26 cellular contexts compared by ENCODE assay signal in genomic region chr4:30832652-30833051, GRCh38.
"Had no signal": no experiment of that assay in that cellular context is flagged by ENCODE, and none has a peak within 500 bp of the region (broad histone marks: within the 10 kb centered on the region; RNA-seq: fewer than 3 reads in every experiment).

No MANE protein-coding gene starts in this region.

- H3K27ac ChIP-seq: esophagus squamous epithelium, heart right ventricle, neural progenitor cell, right lobe of liver, thyroid gland, vagina had no signal

- H3K4me1 Mint-ChIP-seq: memory B cell; naive B cell; stimulated activated naive B cell treated with anti-CD40 and anti-IgM and Interleukin-4, amounts not matched to agents 10 μg/mL and 1 μg/mL and 100 μg/mL, for 72 hours; stimulated activated naive CD8-positive, alpha-beta T cell treated with anti-CD3 and anti-CD28 coated beads, Interleukin-15, amount 100 ng/mL, for 72 hours had no signal

- H2AFZ ChIP-seq: neural progenitor cell had no signal

- H3K4me3 ChIP-seq: esophagus squamous epithelium, heart right ventricle, lung, mucosa of descending colon, neural progenitor cell, right lobe of liver, thyroid gland, vagina had no signal

- ATAC-seq: effector memory CD8-positive, alpha-beta T cell; left lobe of liver; mucosa of descending colon; natural killer cell treated with Interleukin-12 subunit alpha and Interleukin-12 subunit beta and Interleukin-15 and Interleukin-18, amount 100 ng/mL, for 72 hours; stimulated activated naive B cell treated with anti-CD40 and anti-IgM and Interleukin-4, amounts not matched to agents 10 μg/mL and 1 μg/mL and 100 μg/mL, for 72 hours; stimulated activated naive CD8-positive, alpha-beta T cell treated with anti-CD3 and anti-CD28 coated beads, Interleukin-15, amount 100 ng/mL, for 72 hours had no signal

- H3K36me3 Mint-ChIP-seq: memory B cell; mesothelial cell of epicardium; naive B cell; neural progenitor cell; stimulated activated naive B cell treated with anti-CD40 and anti-IgM and Interleukin-4, amounts not matched to agents 10 μg/mL and 1 μg/mL and 100 μg/mL, for 72 hours had no signal

- H3K27ac Mint-ChIP-seq: effector memory CD8-positive, alpha-beta T cell; memory B cell; mesothelial cell of epicardium; naive B cell; natural killer cell treated with Interleukin-12 subunit alpha and Interleukin-12 subunit beta and Interleukin-15 and Interleukin-18, amount 100 ng/mL, for 72 hours; neural progenitor cell; stimulated activated naive B cell treated with anti-CD40 and anti-IgM and Interleukin-4, amounts not matched to agents 10 μg/mL and 1 μg/mL and 100 μg/mL, for 72 hours; stimulated activated naive CD8-positive, alpha-beta T cell treated with anti-CD3 and anti-CD28 coated beads, Interleukin-15, amount 100 ng/mL, for 72 hours had no signal

- H3K9me3 Mint-ChIP-seq: mesothelial cell of epicardium, neural progenitor cell had no signal

- H3K27me3 Mint-ChIP-seq: effector memory CD8-positive, alpha-beta T cell; memory B cell; naive B cell; natural killer cell treated with Interleukin-12 subunit alpha and Interleukin-12 subunit beta and Interleukin-15 and Interleukin-18, amount 100 ng/mL, for 72 hours; stimulated activated naive B cell treated with anti-CD40 and anti-IgM and Interleukin-4, amounts not matched to agents 10 μg/mL and 1 μg/mL and 100 μg/mL, for 72 hours; stimulated activated naive CD8-positive, alpha-beta T cell treated with anti-CD3 and anti-CD28 coated beads, Interleukin-15, amount 100 ng/mL, for 72 hours had no signal

- H3K4me3 Mint-ChIP-seq: effector memory CD8-positive, alpha-beta T cell; memory B cell; mesothelial cell of epicardium; naive B cell; natural killer cell treated with Interleukin-12 subunit alpha and Interleukin-12 subunit beta and Interleukin-15 and Interleukin-18, amount 100 ng/mL, for 72 hours; neural progenitor cell; stimulated activated naive B cell treated with anti-CD40 and anti-IgM and Interleukin-4, amounts not matched to agents 10 μg/mL and 1 μg/mL and 100 μg/mL, for 72 hours; stimulated activated naive CD8-positive, alpha-beta T cell treated with anti-CD3 and anti-CD28 coated beads, Interleukin-15, amount 100 ng/mL, for 72 hours had no signal

- H3K27me3 ChIP-seq: esophagus squamous epithelium, heart right ventricle, neural progenitor cell, right lobe of liver, thyroid gland, vagina had no signal

- H3K4me1 ChIP-seq: esophagus squamous epithelium, right lobe of liver, thyroid gland, vagina had no signal

- H3K9ac ChIP-seq: neural progenitor cell had no signal

- H3K4me2 ChIP-seq: neural progenitor cell had no signal

- H3K9me3 ChIP-seq: esophagus squamous epithelium, heart right ventricle, mucosa of descending colon, right lobe of liver, thyroid gland, vagina had no signal

- DNase-seq: cortex of kidney; effector memory CD8-positive, alpha-beta T cell; erythroblast; esophagus squamous epithelium; foreskin melanocyte; glutamatergic neuron; heart right ventricle; hippocampal formation; mucosa of descending colon; naive B cell; posterior cingulate gyrus; right lobe of liver; small intestine; stimulated activated CD4-positive, alpha-beta T cell treated with anti-CD3 and anti-CD28 coated beads, Interleukin-15, amount 100 ng/mL, for 24 hours; stimulated activated CD4-positive, alpha-beta T cell treated with anti-CD3 and anti-CD28 coated beads, Interleukin-2, amount 100 ng/mL, for 48 hours; stimulated activated naive B cell treated with anti-CD40 and anti-IgM and Interleukin-4, amounts not matched to agents 10 μg/mL and 1 μg/mL and 100 μg/mL, for 72 hours; stimulated activated naive CD8-positive, alpha-beta T cell treated with anti-CD3 and anti-CD28 coated beads, Interleukin-15, amount 100 ng/mL, for 72 hours; thyroid gland; trophoblast cell had no signal

- H3K36me3 ChIP-seq: esophagus squamous epithelium, heart right ventricle, neural progenitor cell, right lobe of liver, thyroid gland, vagina had no signal
